In genomic region chr5:115477581-115477980, GRCh38 we compare ENCODE assay signal across 8 cellular contexts.
"Had no signal": no experiment of that assay in that cellular context is flagged by ENCODE, and none has a peak within 500 bp of the region (broad histone marks: within the 10 kb centered on the region; RNA-seq: fewer than 3 reads in every experiment).

No MANE protein-coding gene starts in this region.

- H3K27me3 Mint-ChIP-seq: IgD-negative memory B cell had no signal

- H3K4me2 ChIP-seq: GM23338 had no signal

- ATAC-seq: GM23338, HepG2 had no signal

- H3K27ac Mint-ChIP-seq: GM23338, IgD-negative memory B cell had no signal

- H3K4me3 ChIP-seq: GM23338 had no signal

- H3K36me3 Mint-ChIP-seq: IgD-negative memory B cell had no signal

- H2AFZ ChIP-seq: GM23338 had no signal

- H3K4me3 Mint-ChIP-seq: GM23338, H9, IgD-negative memory B cell had no signal

- H3K9me3 Mint-ChIP-seq: GM23338, H9 had no signal

- DNase-seq: H9, KBM-7 had no signal

- FAIRE-seq: H1, H54, HepG2 had no signal

- H3K27ac ChIP-seq: HL-60 had no signal
